Comparison of ENCODE assay signal across 11 cellular contexts in genomic region chr10:63120554-63120953, GRCh38. TPM values are rescaled to one million over a fixed set of nuclear protein-coding genes. Genes with fewer than 3 reads are reported as not detected.
A peak's percentile ranks its signal among the peaks of the same experiment; 100 is the strongest.
DNase-seq lines count a peak whose midpoint lies in the region; ATAC-seq and TF ChIP-seq lines count a peak whose summit lies in the region.
"Had no signal": no experiment of that assay in that cellular context is flagged by ENCODE, and none has a peak within 500 bp of the region (broad histone marks: within the 10 kb centered on the region; RNA-seq: fewer than 3 reads in every experiment).

No MANE protein-coding gene starts in this region.

- H3K4me3 ChIP-seq in AG10803 (ENCODE audit: low read length), result no peak overlapping the region

- TF ChIP-seq CTCF in AG10803 (conservative IDR thresholded peaks at IDR 0.05; ENCODE audit: low read length), result 0 out of 2 replicates have a peak, but pooled peaks have one; percentile 2

- TF ChIP-seq POLR2A in GM18505 (IDR thresholded peaks at IDR 0.05; ENCODE audit: borderline replicate concordance, extremely low read depth, insufficient read depth, insufficient read length), result no peak

- DNase-seq in AG10803 (ENCODE audit: low read depth) (peak; percentile 99), NCI-H1694 treated with DMSO at 0.1 percent for 48 hours (lab: John Stamatoyannopoulos, UW) (peak; percentile 91), fibroblast of gingiva (ENCODE audit: low read depth) (peak; percentile 93), mesenteric fat pad (ENCODE audit: low spot score) (peak; percentile 43), SKM-1 (lab: John Stamatoyannopoulos, UW; ENCODE audit: unreplicated experiment) (no peak), SHP77 (lab: John Stamatoyannopoulos, UW) (no peak)
- no peak for DNase-seq in stimulated activated CD8-positive, alpha-beta memory T cell treated with anti-CD3 and anti-CD28 coated beads, Interleukin-4, amount 100 ng/mL, for 48 hours
- DNase-seq: activated effector memory CD4-positive, alpha-beta T cell treated with anti-CD3 and anti-CD28 coated beads, Interleukin-2, amount 50 U/mL, for 16 hours; caudate nucleus; CD4-positive, alpha-beta T cell had no signal

- ATAC-seq in GM18505 (IDR thresholded peaks at IDR 0.05; ENCODE audit: unreplicated experiment), result no peak

RNA-seq across cellular contexts. Expression of gene NRBF2, which starts 12.6 kb away (rescaled TPM):
- total RNA-seq in mesenteric fat pad, result 25.0 TPM

Comparison
In these comparisons a context has a peak if more than half of its experiments do, and no peak if none do; other contexts are left out.
1. DNase-seq: peak in AG10803 (single experiment), NCI-H1694 treated with DMSO at 0.1 percent for 48 hours (single experiment), fibroblast of gingiva (single experiment) and mesenteric fat pad (single experiment); none in stimulated activated CD8-positive, alpha-beta memory T cell treated with anti-CD3 and anti-CD28 coated beads, Interleukin-4, amount 100 ng/mL, for 48 hours (single experiment), SKM-1 (single experiment) and SHP77 (0 of 2).